Comparison of ENCODE assay signal across 10 cellular contexts in genomic region chr2:119694994-119695521, GRCh38. TPM values are rescaled to one million over a fixed set of nuclear protein-coding genes. Genes with fewer than 3 reads are reported as not detected.
A peak's percentile ranks its signal among the peaks of the same experiment; 100 is the strongest.
DNase-seq lines count a peak whose midpoint lies in the region; ATAC-seq, FAIRE-seq and TF ChIP-seq lines count a peak whose summit lies in the region.
"Had no signal": no experiment of that assay in that cellular context is flagged by ENCODE, and none has a peak within 500 bp of the region (broad histone marks: within the 10 kb centered on the region; RNA-seq: fewer than 3 reads in every experiment).

No MANE protein-coding gene starts in this region.

- CTCF ChIA-PET in HepG2 (lab: Yijun Ruan, JAX; ENCODE audit: low intra/inter-chr PET ratio, low total read pairs), result no interaction called here

- no peaks in the 10 kb centered on the region for H3K27me3 ChIP-seq in CD4-positive, CD25-positive, alpha-beta regulatory T cell (ENCODE audit: control insufficient read depth, insufficient read depth, low read length)
- H3K27me3 ChIP-seq in HepG2 (ENCODE audit: control insufficient read depth in 1 of 2, insufficient read depth in 2 of 2, low read length in 2 of 2), result peaks cover 0 to under 1% of the 10 kb centered on the region in 2 experiments; a peak in 1 of 5 replicates

- peak in 2 of 3 donors; percentile 34 to 37 for DNase-seq in CD4-positive, CD25-positive, alpha-beta regulatory T cell
- DNase-seq in LHCN-M2 (ENCODE audit: low read depth), result peak; percentile 77
- no peak for DNase-seq in activated T-cell treated with anti-CD3 and anti-CD28 coated beads, Interleukin-2, amount 50 U/mL, for 72 hours
- DNase-seq in HepG2 (ENCODE audit: low spot score), result peak; percentile 66
- DNase-seq in GM12891 (ENCODE audit: insufficient read length, low spot score), result no peak
- DNase-seq: foreskin melanocyte had no signal

- H3K4me3 Mint-ChIP-seq in CD4-positive, CD25-positive, alpha-beta regulatory T cell, result peak overlapping the region; percentile 8 to 75 (median 64)
- H3K4me3 Mint-ChIP-seq in activated T-cell treated with anti-CD3 and anti-CD28 coated beads, Interleukin-2, amount 50 U/mL, for 72 hours, result peak overlapping the region in 1 of 2 donors; percentile 36

- H3K4me1 Mint-ChIP-seq in CD4-positive, CD25-positive, alpha-beta regulatory T cell, result peaks cover 0 to 44% (median 18%) of the 10 kb centered on the region in 4 donors
- H3K4me1 Mint-ChIP-seq in activated T-cell treated with anti-CD3 and anti-CD28 coated beads, Interleukin-2, amount 50 U/mL, for 72 hours (ENCODE audit: low read depth), result peaks cover 39% of the 10 kb centered on the region

- peaks cover 10% of the 10 kb centered on the region for H3K4me1 ChIP-seq in CD4-positive, CD25-positive, alpha-beta regulatory T cell (ENCODE audit: control insufficient read depth, insufficient read depth, low read length, poor library complexity, severe bottlenecking)
- H3K4me1 ChIP-seq in HepG2 (ENCODE audit: insufficient read depth, low read length), result peaks cover 91% of the 10 kb centered on the region

- H3K27me3 Mint-ChIP-seq in CD4-positive, CD25-positive, alpha-beta regulatory T cell, result peaks cover 17% of the 10 kb centered on the region
- H3K27me3 Mint-ChIP-seq in activated T-cell treated with anti-CD3 and anti-CD28 coated beads, Interleukin-2, amount 50 U/mL, for 72 hours (ENCODE audit: low read depth), result no peaks in the 10 kb centered on the region

- no TSS peak for BruUV-seq in HepG2 (replicated peaks; lab: Mats Ljungman, UMichigan)

- TF ChIP-seq POLR2A in HepG2 (IDR thresholded peaks at IDR 0.05; ENCODE audit: insufficient read depth in 1 of 2, low read depth in 2 of 2, low read length in 2 of 2) (no peak), GM12891 (IDR thresholded peaks at IDR 0.05; ENCODE audit: low read depth, low read length) (no peak)

- no peak overlapping the region for H3K27ac ChIP-seq in CD4-positive, CD25-positive, alpha-beta regulatory T cell (ENCODE audit: insufficient read depth, low read length, poor library complexity, severe bottlenecking)
- peak overlapping the region; percentile 1 for H3K27ac ChIP-seq in HepG2 (ENCODE audit: extremely low read length, insufficient read depth, low read length)

- no peaks in the 10 kb centered on the region for H3K79me2 ChIP-seq in HepG2 (ENCODE audit: insufficient read depth, low read length)

- TF ChIP-seq EP300 in HepG2 (IDR thresholded peaks at IDR 0.05; ENCODE audit: low read depth in 2 of 2, low read length in 2 of 2) (no peak), HepG2 (CRISPR knock-in tag; IDR thresholded peaks at IDR 0.05; ENCODE audit: borderline replicate concordance) (no peak)

- peaks cover 2% of the 10 kb centered on the region for H3K36me3 Mint-ChIP-seq in CD4-positive, CD25-positive, alpha-beta regulatory T cell
- H3K36me3 Mint-ChIP-seq in activated T-cell treated with anti-CD3 and anti-CD28 coated beads, Interleukin-2, amount 50 U/mL, for 72 hours (ENCODE audit: insufficient read depth in 2 of 2), result peaks cover 0 to 4% of the 10 kb centered on the region in 2 donors

- POLR2A ChIA-PET in HepG2 (lab: Yijun Ruan, JAX), result interaction anchor here (1.2 to 3.6 kb wide), 3 partner anchors 9 to 16 kb away, joined by 4 to 35 read pairs (median 4); partner anchors contain the start of gene TMEM177

- TF ChIP-seq RAD21 in HepG2 (CRISPR knock-in tag; IDR thresholded peaks at IDR 0.05), result no peak

- H3K9me3 Mint-ChIP-seq in CD4-positive, CD25-positive, alpha-beta regulatory T cell, result peaks cover 0 to 2% (median 0%) of the 10 kb centered on the region in 7 donors
- no peaks in the 10 kb centered on the region for H3K9me3 Mint-ChIP-seq in activated T-cell treated with anti-CD3 and anti-CD28 coated beads, Interleukin-2, amount 50 U/mL, for 72 hours

- intact Hi-C loops in HepG2 (cut with micrococcal nuclease; ENCODE audit: unreplicated experiment), result no loop called here

- no peaks in the 10 kb centered on the region for H3K9me3 ChIP-seq in CD4-positive, CD25-positive, alpha-beta regulatory T cell (ENCODE audit: control insufficient read depth in 2 of 2, low read length in 2 of 2)
- H3K9me3 ChIP-seq in HepG2 (ENCODE audit: low read length), result no peaks in the 10 kb centered on the region

- peak overlapping the region; percentile 88 for H3K4me2 ChIP-seq in HepG2 (ENCODE audit: low read depth, low read length)

- peak overlapping the region; percentile 61 to 91 (median 74) for H3K27ac Mint-ChIP-seq in CD4-positive, CD25-positive, alpha-beta regulatory T cell
- no peak overlapping the region for H3K27ac Mint-ChIP-seq in activated T-cell treated with anti-CD3 and anti-CD28 coated beads, Interleukin-2, amount 50 U/mL, for 72 hours

- H3K36me3 ChIP-seq in CD4-positive, CD25-positive, alpha-beta regulatory T cell (ENCODE audit: control insufficient read depth, insufficient read depth, low read length), result no peaks in the 10 kb centered on the region
- no peaks in the 10 kb centered on the region for H3K36me3 ChIP-seq in HepG2 (replicated peaks in 1 of 2; ENCODE audit: control insufficient read depth in 1 of 2, insufficient read depth in 2 of 2, low read length in 2 of 2)

- 6% methylated on average over 9 of the region's 9 CpGs for WGBS in HepG2 (ENCODE audit: low lambda C conversion rate)

- H4K20me1 ChIP-seq in HepG2 (ENCODE audit: insufficient read depth, low read length), result no peaks in the 10 kb centered on the region

- peak in 1 of 2 donors; percentile 41 for ATAC-seq in CD4-positive, CD25-positive, alpha-beta regulatory T cell (ENCODE audit: low read depth in 2 of 2)
- peak; percentile 9 to 16 for ATAC-seq in activated T-cell treated with anti-CD3 and anti-CD28 coated beads, Interleukin-2, amount 50 U/mL, for 72 hours (replicated peaks in 1 of 2)
- ATAC-seq in HepG2, result peak; percentile 35
- no peak for ATAC-seq in HG02973 (IDR thresholded peaks at IDR 0.05; ENCODE audit: unreplicated experiment)
- no peak for ATAC-seq in GM19351 (IDR thresholded peaks at IDR 0.05; ENCODE audit: unreplicated experiment)
- ATAC-seq in GM21447 (IDR thresholded peaks at IDR 0.05; ENCODE audit: unreplicated experiment), result no peak
- ATAC-seq: Panc1 had no signal

- FAIRE-seq in HepG2 (lab: Jason Lieb, UNC) (peak; percentile 68), GM12891 (lab: Jason Lieb, UNC) (no peak)

- in situ Hi-C loops in HepG2 (cut with HindIII; ENCODE audit: extremely low pct_ligation_motif_present, low pct_unique_long_range_greater_than_20kb), result no loop called here

- H2AFZ ChIP-seq in HepG2 (ENCODE audit: low read length), result no peak overlapping the region

- H3K4me3 ChIP-seq in CD4-positive, CD25-positive, alpha-beta regulatory T cell (ENCODE audit: low read depth, low read length), result peak overlapping the region; percentile 4
- H3K4me3 ChIP-seq in HepG2 (replicated peaks in 1 of 3; ENCODE audit: insufficient read depth in 1 of 3, low read depth in 2 of 3, low read length in 3 of 3), result peak overlapping the region in 2 of 3 experiments; percentile 29 to 54; a peak in 4 of 6 replicates

- TF ChIP-seq CTCF in HepG2 (CRISPR knock-in tag; IDR thresholded peaks at IDR 0.05), result no peak

- H3K9ac ChIP-seq in HepG2 (ENCODE audit: insufficient read depth, low read depth, low read length), result no peak overlapping the region; the same call in 1 of the 2 replicates

TF ChIP-seq in HepG2, 621 proteins besides CTCF, POLR2A, EP300 and RAD21 (continues in another document):
- TF ChIP-seq TEAD2 (CRISPR knock-in tag; IDR thresholded peaks at IDR 0.05) (no peak), RFXAP (CRISPR knock-in tag; IDR thresholded peaks at IDR 0.05; ENCODE audit: borderline replicate concordance) (no peak), ZNF674 (CRISPR knock-in tag; IDR thresholded peaks at IDR 0.05; ENCODE audit: low read depth) (no peak), ZNF572 (CRISPR knock-in tag; IDR thresholded peaks at IDR 0.05) (no peak)

TF ChIP-seq in GM12891, 5 proteins besides CTCF, POLR2A, EP300 and RAD21:
- TF ChIP-seq POU2F2 (IDR thresholded peaks at IDR 0.05; ENCODE audit: low read depth, low read length) (no peak), TAF1 (IDR thresholded peaks at IDR 0.05; ENCODE audit: low read depth, low read length) (no peak), SPI1 (IDR thresholded peaks at IDR 0.05; ENCODE audit: low read depth, low read length) (no peak), POLR2AphosphoS5 (IDR thresholded peaks at IDR 0.05; ENCODE audit: low read depth, low read length) (no peak), PAX5 (IDR thresholded peaks at IDR 0.05; ENCODE audit: insufficient read depth, low read length, severe bottlenecking) (no peak)

RNA-seq across cellular contexts. Expression of gene TMEM177, which starts 16.1 kb away (rescaled TPM):
- 6.3 TPM for total RNA-seq in CD4-positive, CD25-positive, alpha-beta regulatory T cell
- 10 to 100 TPM in 3 of 4 donors, 1 to 10 TPM in 1; 6.3 to 15.5 (median 12.2) TPM for polyA plus RNA-seq in CD4-positive, CD25-positive, alpha-beta regulatory T cell
- 17.1 and 18.8 TPM in 2 replicates for total RNA-seq in LHCN-M2 (2014; rRNA removed)
- polyA plus RNA-seq in LHCN-M2 (2012), result 8.8 TPM
- 10 to 100 TPM in 1 of 2 donors, 1 to 10 TPM in 1; 6.8 to 11.0 TPM for total RNA-seq in activated T-cell treated with anti-CD3 and anti-CD28 coated beads, Interleukin-2, amount 50 U/mL, for 72 hours
- 44.7 and 47.9 TPM in 2 replicates for total RNA-seq in HepG2 (2016; rRNA removed; fragmentation: Illumina TruSeq; extraction: Trizol)
- total RNA-seq in HepG2 (2016; cell fraction: cytosol; rRNA removed; fragmentation: Illumina TruSeq; extraction: Trizol; ENCODE audit: low read depth), result 15.4 and 16.3 TPM in 2 replicates
- 47.5 and 49.2 TPM in 2 replicates for total RNA-seq in HepG2 (2016; cell fraction: insoluble cytoplasmic fraction; rRNA removed; fragmentation: Illumina TruSeq; extraction: Trizol)
- total RNA-seq in HepG2 (2016; cell fraction: membrane; rRNA removed; fragmentation: Illumina TruSeq; extraction: Trizol), result 27.3 and 32.1 TPM in 2 replicates
- total RNA-seq in HepG2 (2016; cell fraction: nucleus; rRNA removed; fragmentation: Illumina TruSeq; extraction: Trizol), result 26.1 and 27.7 TPM in 2 replicates
- 34.7 and 46.6 TPM in 2 replicates for polyA plus RNA-seq in HepG2 (2011; rRNA removed)
- 34.2 and 43.3 TPM in 2 replicates for polyA plus RNA-seq in HepG2 (2011; cell fraction: cytosol; rRNA removed)
- polyA plus RNA-seq in HepG2 (2011; cell fraction: nucleus; rRNA removed), result 46.4 and 51.6 TPM in 2 replicates
- polyA plus RNA-seq in HepG2 (2012), result 20.5 and 32.1 TPM in 2 replicates
- 12.8 and 13.4 TPM in 2 replicates for polyA plus RNA-seq in HepG2 (2016; cell fraction: cytosol; fragmentation: Illumina TruSeq; extraction: Trizol; ENCODE audit: low read depth)
- 62.8 and 62.9 TPM in 2 replicates for polyA plus RNA-seq in HepG2 (2016; cell fraction: insoluble cytoplasmic fraction; fragmentation: Illumina TruSeq; extraction: Trizol; ENCODE audit: low read depth)
- polyA plus RNA-seq in HepG2 (2016; cell fraction: membrane; fragmentation: Illumina TruSeq; extraction: Trizol; ENCODE audit: low read depth), result 19.9 and 21.6 TPM in 2 replicates
- polyA plus RNA-seq in HepG2 (2016; cell fraction: nucleus; fragmentation: Illumina TruSeq; extraction: Trizol; ENCODE audit: insufficient read depth, low read depth), result 41.1 and 43.7 TPM in 2 replicates
- 22.7 and 58.5 TPM in 2 replicates for polyA minus RNA-seq in HepG2 (2011; rRNA and poly(A)+ RNA removed; ENCODE audit: low replicate concordance)
- 13.8 and 15.2 TPM in 2 replicates for polyA minus RNA-seq in HepG2 (2011; cell fraction: cytosol; rRNA and poly(A)+ RNA removed)
- polyA minus RNA-seq in HepG2 (2011; cell fraction: nucleus; rRNA and poly(A)+ RNA removed), result 49.2 and 53.5 TPM in 2 replicates
- 9.4 TPM for polyA plus RNA-seq in GM12891 (2012; ENCODE audit: low read depth, missing spikeins)

Comparison
In these comparisons a context has a peak if more than half of its experiments do, and no peak if none do; other contexts are left out.
1. ATAC-seq: peak in activated T-cell treated with anti-CD3 and anti-CD28 coated beads, Interleukin-2, amount 50 U/mL, for 72 hours (2 of 2) and HepG2 (single experiment); none in HG02973 (single experiment), GM19351 (single experiment) and GM21447 (single experiment).
2. DNase-seq: peak in CD4-positive, CD25-positive, alpha-beta regulatory T cell (2 of 3), LHCN-M2 (single experiment) and HepG2 (single experiment); none in activated T-cell treated with anti-CD3 and anti-CD28 coated beads, Interleukin-2, amount 50 U/mL, for 72 hours (0 of 2) and GM12891 (single experiment).